8 cellular contexts compared by ENCODE assay signal in genomic region chr19:55643003-55643732, GRCh38. TPM values are rescaled to one million over a fixed set of nuclear protein-coding genes. Genes with fewer than 3 reads are reported as not detected.
A peak's percentile ranks its signal among the peaks of the same experiment; 100 is the strongest.
DNase-seq lines count a peak whose midpoint lies in the region; ATAC-seq and TF ChIP-seq lines count a peak whose summit lies in the region.

TSS of gene ZNF581 (plus strand) at chr19:55643649. CDS start at chr19:55644572, 923 bp downstream.

- peaks cover 31% of the 10 kb centered on the region for H3K4me1 Mint-ChIP-seq in endothelial cell (ENCODE audit: unreplicated experiment)

- H3K36me3 ChIP-seq in OCI-LY1 (ENCODE audit: insufficient read depth, low read length) (peaks cover 26% of the 10 kb centered on the region), mesodermal cell (ENCODE audit: control insufficient read depth, insufficient read depth, low read length) (peaks cover 31% of the 10 kb centered on the region)

- peak within 1 kb of the TSS; percentile 89 for H3K4me3 ChIP-seq in OCI-LY1 (ENCODE audit: low read depth, low read length, poor library complexity, severe bottlenecking)
- peak within 1 kb of the TSS; percentile 91 for H3K4me3 ChIP-seq in mesodermal cell (ENCODE audit: extremely low read depth, insufficient read depth, low read length, poor library complexity, severe bottlenecking)

- no peaks in the 10 kb centered on the region for H3K9me2 ChIP-seq in OCI-LY1 (ENCODE audit: low read depth, low read length)

- WGBS in mesodermal cell (ENCODE audit: insufficient coverage in 2 of 2), 2 experiments: 4 to 10% methylated on average over 12 to 16 of the region's 42 CpGs

- H3K9ac ChIP-seq in OCI-LY1 (ENCODE audit: low read length): peak within 1 kb of the TSS; percentile 96

- TF ChIP-seq CTCF in OCI-LY1 (IDR thresholded peaks at IDR 0.05; ENCODE audit: low read length) (no peak), endothelial cell (IDR thresholded peaks at IDR 0.05; ENCODE audit: unreplicated experiment) (no peak)

- peak; percentile 54 for TF ChIP-seq POLR2A in GM10847 (IDR thresholded peaks at IDR 0.05; ENCODE audit: extremely low read depth, insufficient read length)

- peak; percentile 91 for DNase-seq in activated CD8-positive, alpha-beta memory T cell treated with anti-CD3 and anti-CD28 coated beads, Interleukin-2, amount 50 U/mL, for 48 hours
- peak; percentile 65 for DNase-seq in endothelial cell (ENCODE audit: low spot score)
- DNase-seq in stimulated activated CD8-positive, alpha-beta memory T cell treated with anti-CD3 and anti-CD28 coated beads, Interleukin-15, amount 100 ng/mL, for 24 hours (ENCODE audit: low read depth): peak; percentile 70

- H3K36me3 Mint-ChIP-seq in endothelial cell (ENCODE audit: low read depth, unreplicated experiment): peaks cover 26% of the 10 kb centered on the region

- H2AFZ ChIP-seq in OCI-LY1 (ENCODE audit: low read length): no peak within 1 kb of the TSS

- H3K27ac ChIP-seq in OCI-LY1 (ENCODE audit: low read depth, low read length, poor library complexity, severe bottlenecking): peak within 1 kb of the TSS; percentile 94
- peak within 1 kb of the TSS; percentile 55 for H3K27ac ChIP-seq in mesodermal cell (ENCODE audit: low read depth, low read length, severe bottlenecking)

- peak within 1 kb of the TSS; percentile 62 for H3K27ac Mint-ChIP-seq in endothelial cell (ENCODE audit: unreplicated experiment)

- H3K4me1 ChIP-seq in OCI-LY1 (ENCODE audit: insufficient read depth, low read length, severe bottlenecking) (peaks cover 60% of the 10 kb centered on the region), mesodermal cell (ENCODE audit: control insufficient read depth, insufficient read depth, low read length, poor library complexity, severe bottlenecking) (peaks cover 18% of the 10 kb centered on the region)

- no peaks in the 10 kb centered on the region for H4K20me1 ChIP-seq in OCI-LY1 (ENCODE audit: insufficient read depth, low read length)

- H3K9me3 ChIP-seq in OCI-LY1 (ENCODE audit: low read length) (no peaks in the 10 kb centered on the region), mesodermal cell (ENCODE audit: control insufficient read depth, low read length) (no peaks in the 10 kb centered on the region)

- H3K27me3 ChIP-seq in OCI-LY1 (ENCODE audit: insufficient read depth, low read length): no peaks in the 10 kb centered on the region

- peaks cover 9% of the 10 kb centered on the region; the same call in 1 of the 2 replicates for H3F3A ChIP-seq in OCI-LY1 (ENCODE audit: insufficient read depth, low read length)

- peak; percentile 31 for ATAC-seq in HG03571 (IDR thresholded peaks at IDR 0.05; ENCODE audit: unreplicated experiment)
- no peak for ATAC-seq in HG03469 (IDR thresholded peaks at IDR 0.05; ENCODE audit: unreplicated experiment)

- H3K27me3 Mint-ChIP-seq in endothelial cell (ENCODE audit: unreplicated experiment): peaks cover 27% of the 10 kb centered on the region

- H3K79me2 ChIP-seq in OCI-LY1 (ENCODE audit: insufficient read depth, low read length): peaks cover 10% of the 10 kb centered on the region

- no peaks in the 10 kb centered on the region for H3K9me3 Mint-ChIP-seq in endothelial cell (ENCODE audit: unreplicated experiment)

- H3K4me2 ChIP-seq in OCI-LY1 (ENCODE audit: low read length): peak within 1 kb of the TSS; percentile 87

- H3K4me3 Mint-ChIP-seq in endothelial cell (ENCODE audit: unreplicated experiment): peak within 1 kb of the TSS; percentile 93

RNA-seq across cellular contexts. Expression of gene ZNF581, which starts in this region (rescaled TPM):
- total RNA-seq in endothelial cell (ENCODE audit: unreplicated experiment): 47.2 TPM
- 55.6 TPM for polyA plus RNA-seq in mesodermal cell (2013, experiment 1 of 2)
- polyA plus RNA-seq in mesodermal cell (2013, experiment 2 of 2): 47.0 TPM
